Comparison of ENCODE assay signal across 8 cellular contexts in the genomic region with DNA sequence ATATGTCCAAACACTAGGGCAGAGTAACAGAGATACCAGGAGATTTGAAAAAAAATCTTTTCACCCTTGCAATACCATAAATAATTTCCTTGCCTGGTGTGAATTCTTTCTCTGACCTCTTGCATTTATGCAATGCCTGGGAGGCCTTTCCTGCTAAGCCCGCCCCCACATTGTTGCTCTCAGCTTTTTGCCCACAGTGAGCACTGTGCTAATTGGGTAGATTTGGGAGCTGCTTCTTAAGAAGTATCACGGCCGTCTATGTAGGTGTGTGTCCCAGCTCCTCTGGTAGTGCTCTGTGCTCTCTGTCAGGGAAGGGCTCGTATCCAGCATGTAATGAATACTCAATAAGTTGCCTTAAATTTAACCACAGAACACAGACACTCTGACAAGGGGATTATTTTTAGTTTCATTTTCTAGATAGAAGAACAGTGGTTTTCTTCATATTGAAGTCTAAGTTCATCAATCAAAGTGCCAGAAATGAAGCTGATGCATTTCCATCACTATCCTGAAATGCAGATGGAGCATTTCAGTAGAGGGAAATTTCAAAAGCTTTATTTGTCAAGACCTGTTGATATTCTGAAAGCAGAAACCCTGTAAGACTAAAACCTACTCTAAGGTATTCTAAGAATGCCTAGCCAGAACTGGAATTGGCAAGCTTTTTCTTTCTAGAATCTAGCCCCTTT. TPM values are rescaled to one million over a fixed set of nuclear protein-coding genes. Genes with fewer than 3 reads are reported as not detected.
DNase-seq lines count a peak whose midpoint lies in the region; ATAC-seq and TF ChIP-seq lines count a peak whose summit lies in the region.

No MANE protein-coding gene starts in this region.

- WGBS in esophagus muscularis mucosa, result 31% methylated on average over 4 of the region's 4 CpGs

- H3K4me1 ChIP-seq in ACC112 (ENCODE audit: control insufficient read depth, insufficient read depth, low read length, unreplicated experiment) (peaks cover 43% of the 10 kb centered on the region), SJCRH30 (peaks cover 20% of the 10 kb centered on the region), esophagus muscularis mucosa (peaks cover 13 to 46% (median 33%) of the 10 kb centered on the region in 4 donors)

- ATAC-seq in GM18502 (IDR thresholded peaks at IDR 0.05; ENCODE audit: poor library complexity, unreplicated experiment) (peak; percentile 37), HG02885 (IDR thresholded peaks at IDR 0.05; ENCODE audit: poor library complexity, unreplicated experiment) (peak; percentile 42), GM19023 (IDR thresholded peaks at IDR 0.05; ENCODE audit: unreplicated experiment) (no peak)

- TF ChIP-seq CTCF in esophagus muscularis mucosa (IDR thresholded peaks at IDR 0.05) (no peak), retinal pigment epithelial cell (conservative IDR thresholded peaks at IDR 0.05; ENCODE audit: low read depth, low read length) (no peak)

- H3K9me3 ChIP-seq in SJCRH30 (replicated peaks) (no peaks in the 10 kb centered on the region; the same call in 1 of the 2 replicates), esophagus muscularis mucosa (no peaks in the 10 kb centered on the region)

- H3K4me3 ChIP-seq in ACC112 (ENCODE audit: low read depth, low read length) (peak overlapping the region; percentile 64), SJCRH30 (peak overlapping the region; percentile 37), esophagus muscularis mucosa (peak overlapping the region; percentile 15 to 42 (median 23)), retinal pigment epithelial cell (ENCODE audit: low read length) (peak overlapping the region; percentile 19)

- no peaks in the 10 kb centered on the region for H3K79me2 ChIP-seq in ACC112 (ENCODE audit: control insufficient read depth, insufficient read depth, low read length, unreplicated experiment)

- intact Hi-C loops in esophagus muscularis mucosa (cut with DNase I), result loop anchor here (5.0 kb wide), 1 partner anchor 54 kb away; the partner anchor contains the start of gene CEP85L

- no peak for TF ChIP-seq EP300 in esophagus muscularis mucosa (IDR thresholded peaks at IDR 0.05)

- H2AFZ ChIP-seq in ACC112 (ENCODE audit: low read length, unreplicated experiment), result peak overlapping the region; percentile 46

- H3K36me3 ChIP-seq in ACC112 (ENCODE audit: insufficient read depth, low read length) (no peaks in the 10 kb centered on the region), SJCRH30 (no peaks in the 10 kb centered on the region), esophagus muscularis mucosa (no peaks in the 10 kb centered on the region)

- H3K27me3 ChIP-seq in ACC112 (ENCODE audit: insufficient read depth, low read length), result no peaks in the 10 kb centered on the region
- H3K27me3 ChIP-seq in SJCRH30, result no peaks in the 10 kb centered on the region
- H3K27me3 ChIP-seq in esophagus muscularis mucosa, result no peaks in the 10 kb centered on the region

- peak; percentile 34 to 41 for DNase-seq in SJCRH30
- no peak for DNase-seq in esophagus muscularis mucosa (ENCODE audit: extremely low spot score)
- DNase-seq in retinal pigment epithelial cell (ENCODE audit: low read depth), result peak; percentile 43
- DNase-seq in DMS79 (lab: John Stamatoyannopoulos, UW), result no peak

- H3K27ac ChIP-seq in ACC112 (ENCODE audit: low read depth, low read length), result peak overlapping the region; percentile 57
- peak overlapping the region; percentile 6; the same call in 1 of the 2 replicates for H3K27ac ChIP-seq in SJCRH30
- peak overlapping the region in 3 of 4 donors; percentile 20 to 48 (median 30) for H3K27ac ChIP-seq in esophagus muscularis mucosa (replicated peaks in 1 of 4)

- no peak for TF ChIP-seq POLR2A in esophagus muscularis mucosa (IDR thresholded peaks at IDR 0.05; ENCODE audit: low read depth)

RNA-seq across cellular contexts. Expression of gene CEP85L, which starts 54.5 kb away (rescaled TPM):
- total RNA-seq in SJCRH30 (2014; rRNA removed; shearing (Covaris generic)), result 12.4 and 15.7 TPM in 2 replicates
- 10 to 100 TPM; 12.6 to 16.2 (median 13.4) TPM for total RNA-seq in esophagus muscularis mucosa

Comparison
In these comparisons a context has a peak if more than half of its experiments do, and no peak if none do; other contexts are left out.
1. H3K27ac ChIP-seq: peak in every context shown above with its lines; median percentile 57 in ACC112; 30 in esophagus muscularis mucosa; 6 in SJCRH30.
2. DNase-seq: peak in SJCRH30 (2 of 2) and retinal pigment epithelial cell (single experiment); none in esophagus muscularis mucosa (single experiment) and DMS79 (single experiment).
3. Peak in every context shown above with its lines, with median percentiles within 50 percentile points of each other: H3K4me3 ChIP-seq.